In genomic region chr9:104779334-104779733, GRCh38 we compare ENCODE assay signal across 1 cellular context.
TF ChIP-seq lines count a peak whose summit lies in the region.

No MANE protein-coding gene starts in this region.

TF ChIP-seq in GM23338, 12 proteins besides CTCF, POLR2A, EP300 and RAD21 (continued from another document):
- TF ChIP-seq, protein P1, sequence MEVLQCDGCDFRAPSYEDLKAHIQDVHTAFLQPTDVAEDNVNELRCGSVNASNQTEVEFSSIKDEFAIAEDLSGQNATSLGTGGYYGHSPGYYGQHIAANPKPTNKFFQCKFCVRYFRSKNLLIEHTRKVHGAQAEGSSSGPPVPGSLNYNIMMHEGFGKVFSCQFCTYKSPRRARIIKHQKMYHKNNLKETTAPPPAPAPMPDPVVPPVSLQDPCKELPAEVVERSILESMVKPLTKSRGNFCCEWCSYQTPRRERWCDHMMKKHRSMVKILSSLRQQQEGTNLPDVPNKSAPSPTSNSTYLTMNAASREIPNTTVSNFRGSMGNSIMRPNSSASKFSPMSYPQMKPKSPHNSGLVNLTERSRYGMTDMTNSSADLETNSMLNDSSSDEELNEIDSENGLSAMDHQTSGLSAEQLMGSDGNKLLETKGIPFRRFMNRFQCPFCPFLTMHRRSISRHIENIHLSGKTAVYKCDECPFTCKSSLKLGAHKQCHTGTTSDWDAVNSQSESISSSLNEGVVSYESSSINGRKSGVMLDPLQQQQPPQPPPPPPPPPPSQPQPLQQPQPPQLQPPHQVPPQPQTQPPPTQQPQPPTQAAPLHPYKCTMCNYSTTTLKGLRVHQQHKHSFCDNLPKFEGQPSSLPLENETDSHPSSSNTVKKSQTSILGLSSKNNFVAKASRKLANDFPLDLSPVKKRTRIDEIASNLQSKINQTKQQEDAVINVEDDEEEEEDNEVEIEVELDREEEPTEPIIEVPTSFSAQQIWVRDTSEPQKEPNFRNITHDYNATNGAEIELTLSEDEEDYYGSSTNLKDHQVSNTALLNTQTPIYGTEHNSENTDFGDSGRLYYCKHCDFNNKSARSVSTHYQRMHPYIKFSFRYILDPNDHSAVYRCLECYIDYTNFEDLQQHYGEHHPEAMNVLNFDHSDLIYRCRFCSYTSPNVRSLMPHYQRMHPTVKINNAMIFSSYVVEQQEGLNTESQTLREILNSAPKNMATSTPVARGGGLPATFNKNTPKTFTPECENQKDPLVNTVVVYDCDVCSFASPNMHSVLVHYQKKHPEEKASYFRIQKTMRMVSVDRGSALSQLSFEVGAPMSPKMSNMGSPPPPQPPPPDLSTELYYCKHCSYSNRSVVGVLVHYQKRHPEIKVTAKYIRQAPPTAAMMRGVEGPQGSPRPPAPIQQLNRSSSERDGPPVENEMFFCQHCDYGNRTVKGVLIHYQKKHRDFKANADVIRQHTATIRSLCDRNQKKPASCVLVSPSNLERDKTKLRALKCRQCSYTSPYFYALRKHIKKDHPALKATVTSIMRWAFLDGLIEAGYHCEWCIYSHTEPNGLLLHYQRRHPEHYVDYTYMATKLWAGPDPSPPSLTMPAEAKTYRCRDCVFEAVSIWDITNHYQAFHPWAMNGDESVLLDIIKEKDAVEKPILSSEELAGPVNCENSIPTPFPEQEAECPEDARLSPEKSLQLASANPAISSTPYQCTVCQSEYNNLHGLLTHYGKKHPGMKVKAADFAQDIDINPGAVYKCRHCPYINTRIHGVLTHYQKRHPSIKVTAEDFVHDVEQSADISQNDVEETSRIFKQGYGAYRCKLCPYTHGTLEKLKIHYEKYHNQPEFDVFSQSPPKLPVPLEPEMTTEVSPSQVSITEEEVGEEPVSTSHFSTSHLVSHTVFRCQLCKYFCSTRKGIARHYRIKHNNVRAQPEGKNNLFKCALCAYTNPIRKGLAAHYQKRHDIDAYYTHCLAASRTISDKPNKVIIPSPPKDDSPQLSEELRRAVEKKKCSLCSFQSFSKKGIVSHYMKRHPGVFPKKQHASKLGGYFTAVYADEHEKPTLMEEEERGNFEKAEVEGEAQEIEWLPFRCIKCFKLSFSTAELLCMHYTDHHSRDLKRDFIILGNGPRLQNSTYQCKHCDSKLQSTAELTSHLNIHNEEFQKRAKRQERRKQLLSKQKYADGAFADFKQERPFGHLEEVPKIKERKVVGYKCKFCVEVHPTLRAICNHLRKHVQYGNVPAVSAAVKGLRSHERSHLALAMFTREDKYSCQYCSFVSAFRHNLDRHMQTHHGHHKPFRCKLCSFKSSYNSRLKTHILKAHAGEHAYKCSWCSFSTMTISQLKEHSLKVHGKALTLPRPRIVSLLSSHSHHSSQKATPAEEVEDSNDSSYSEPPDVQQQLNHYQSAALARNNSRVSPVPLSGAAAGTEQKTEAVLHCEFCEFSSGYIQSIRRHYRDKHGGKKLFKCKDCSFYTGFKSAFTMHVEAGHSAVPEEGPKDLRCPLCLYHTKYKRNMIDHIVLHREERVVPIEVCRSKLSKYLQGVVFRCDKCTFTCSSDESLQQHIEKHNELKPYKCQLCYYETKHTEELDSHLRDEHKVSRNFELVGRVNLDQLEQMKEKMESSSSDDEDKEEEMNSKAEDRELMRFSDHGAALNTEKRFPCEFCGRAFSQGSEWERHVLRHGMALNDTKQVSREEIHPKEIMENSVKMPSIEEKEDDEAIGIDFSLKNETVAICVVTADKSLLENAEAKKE (CRISPR knock-in tag; IDR thresholded peaks at IDR 0.05): no peak
TF ChIP-seq in GM23338: peak in this region for 0.
